Comparison of ENCODE assay signal across 29 cellular contexts in genomic region chr1:117676615-117677130, GRCh38.
DNase-seq lines count a peak whose midpoint lies in the region; ATAC-seq lines count a peak whose summit lies in the region.
"Had no signal": no experiment of that assay in that cellular context is flagged by ENCODE, and none has a peak within 500 bp of the region (broad histone marks: within the 10 kb centered on the region; RNA-seq: fewer than 3 reads in every experiment).

No MANE protein-coding gene starts in this region.

- H3K4me3 Mint-ChIP-seq in T-helper 17 cell (no peak overlapping the region), immature natural killer cell (no peak overlapping the region)
- H3K4me3 Mint-ChIP-seq: activated naive CD4-positive, alpha-beta T cell treated with anti-CD3 and anti-CD28 coated beads, Interleukin-2, amount 50 U/mL, for 24 hours; HFFc6; mesothelial cell of epicardium; naive thymus-derived CD4-positive, alpha-beta T cell had no signal

- no peak overlapping the region for H3K27ac Mint-ChIP-seq in T-helper 17 cell
- no peak overlapping the region for H3K27ac Mint-ChIP-seq in immature natural killer cell
- H3K27ac Mint-ChIP-seq: activated naive CD4-positive, alpha-beta T cell treated with anti-CD3 and anti-CD28 coated beads, Interleukin-2, amount 50 U/mL, for 24 hours; HFFc6; mesothelial cell of epicardium; naive thymus-derived CD4-positive, alpha-beta T cell had no signal

- peak; percentile 4 for ATAC-seq in left ventricle myocardium superior
- no peak for ATAC-seq in left cardiac atrium
- peak; percentile 21 for ATAC-seq in T-helper 17 cell
- ATAC-seq: naive thymus-derived CD4-positive, alpha-beta T cell had no signal

- no peaks in the 10 kb centered on the region for H3K9me3 ChIP-seq in T-helper 17 cell (ENCODE audit: control insufficient read depth, low read length, poor library complexity, severe bottlenecking)
- H3K9me3 ChIP-seq: BLaER1 treated with 17β-estradiol and CSF1 and Interleukin-3, amounts not matched to agents 10 nM and 100 nM; breast epithelium; upper lobe of left lung had no signal

- H3K36me3 Mint-ChIP-seq in T-helper 17 cell (ENCODE audit: low read depth) (no peaks in the 10 kb centered on the region), immature natural killer cell (peaks cover 0 to 4% (median 0%) of the 10 kb centered on the region in 3 donors)
- H3K36me3 Mint-ChIP-seq: activated naive CD4-positive, alpha-beta T cell treated with anti-CD3 and anti-CD28 coated beads, Interleukin-2, amount 50 U/mL, for 24 hours; mesothelial cell of epicardium; naive thymus-derived CD4-positive, alpha-beta T cell had no signal

- no peaks in the 10 kb centered on the region for H3K9me3 Mint-ChIP-seq in immature natural killer cell
- H3K9me3 Mint-ChIP-seq: activated naive CD4-positive, alpha-beta T cell treated with anti-CD3 and anti-CD28 coated beads, Interleukin-2, amount 50 U/mL, for 24 hours; HFFc6; mesothelial cell of epicardium; naive thymus-derived CD4-positive, alpha-beta T cell had no signal

- H3K4me1 Mint-ChIP-seq in T-helper 17 cell (peaks cover 13% of the 10 kb centered on the region), immature natural killer cell (peaks cover 5 to 6% of the 10 kb centered on the region in 2 donors)

- peaks cover 4% of the 10 kb centered on the region for H3K27me3 Mint-ChIP-seq in T-helper 17 cell
- H3K27me3 Mint-ChIP-seq in immature natural killer cell (ENCODE audit: low read depth in 3 of 3), result peaks cover 0 to 3% (median 0%) of the 10 kb centered on the region in 3 donors

- no peak for DNase-seq in left ventricle myocardium superior
- no peak for DNase-seq in left cardiac atrium
- no peak for DNase-seq in T-helper 17 cell
- DNase-seq in islet precursor cell, result peak; percentile 42
- no peak for DNase-seq in immature natural killer cell
- DNase-seq in NCI-H1048 (lab: John Stamatoyannopoulos, UW), result no peak
- no peak for DNase-seq in activated naive CD4-positive, alpha-beta T cell treated with Interleukin-2 at 50 U/mL for 16 hours
- DNase-seq: activated CD4-positive, alpha-beta T cell treated with anti-CD3 and anti-CD28 coated beads, Interleukin-2, amount 50 U/mL, for 1 hour; activated CD8-positive, alpha-beta memory T cell treated with anti-CD3 and anti-CD28 coated beads, Interleukin-2, amount 50 U/mL, for 4 hours; amygdala; Calu3; effector memory CD4-positive, alpha-beta T cell; erythroblast; HFFc6; hippocampal formation; MV-4-11; naive thymus-derived CD4-positive, alpha-beta T cell; NCI-H146; NCI-H524; occipital lobe; PC-9; SHP77 treated with DMSO at 0.1 percent for 48 hours; stimulated activated CD4-positive, alpha-beta T cell treated with anti-CD3 and anti-CD28 coated beads, Interleukin-2, amount 100 ng/mL, for 24 hours; T-helper 9 cell; upper lobe of left lung had no signal

- intact Hi-C loops in left ventricle myocardium superior (cut with micrococcal nuclease), result no loop called here
- intact Hi-C loops in left cardiac atrium (cut with DNase I), result loop anchor here in 1 of 2 donors (5.0 to 10.0 kb wide), 2 partner anchors 69 to 78 kb away; partner anchors contain the start of gene TENT5C

Comparison
In these comparisons a context has a peak if more than half of its experiments do, and no peak if none do; other contexts are left out.
1. ATAC-seq: peak in left ventricle myocardium superior (single experiment) and T-helper 17 cell (single experiment); none in left cardiac atrium (0 of 2).